Comparison of ENCODE assay signal across 8 cellular contexts in the genomic region with DNA sequence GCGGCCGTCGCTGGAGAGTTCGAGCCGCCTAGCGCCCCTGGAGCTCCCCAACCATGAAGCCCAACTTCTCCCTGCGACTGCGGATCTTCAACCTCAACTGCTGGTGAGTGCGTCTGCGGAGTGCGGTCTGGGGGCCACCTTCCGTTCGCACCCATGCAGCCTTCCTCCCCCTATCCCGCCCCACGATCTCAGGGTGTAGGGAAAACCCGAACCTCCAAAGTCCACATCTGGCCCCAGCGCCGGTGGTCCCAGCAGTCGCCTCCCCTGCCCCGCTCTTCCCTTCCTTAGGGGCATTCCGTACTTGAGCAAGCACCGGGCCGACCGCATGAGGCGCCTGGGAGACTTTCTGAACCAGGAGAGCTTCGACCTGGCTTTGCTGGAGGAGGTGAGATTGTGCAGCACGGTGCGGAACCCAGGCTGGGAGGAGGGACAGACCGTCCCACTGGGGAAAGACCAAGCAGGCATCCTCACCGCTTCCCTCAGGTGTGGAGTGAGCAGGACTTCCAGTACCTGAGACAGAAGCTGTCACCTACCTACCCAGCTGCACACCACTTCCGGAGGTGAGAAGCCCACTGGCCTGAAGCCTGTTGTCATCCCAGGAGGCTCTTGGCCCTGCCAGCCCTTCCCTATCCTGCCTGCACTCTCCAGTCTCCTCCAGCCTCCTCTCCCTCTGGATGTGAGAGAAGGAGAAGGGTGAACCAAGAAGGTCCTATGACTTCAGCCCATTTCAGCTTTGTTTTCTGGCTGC. TPM values are rescaled to one million over a fixed set of nuclear protein-coding genes. Genes with fewer than 3 reads are reported as not detected.
A peak's percentile ranks its signal among the peaks of the same experiment; 100 is the strongest.
DNase-seq lines count a peak whose midpoint lies in the region; ATAC-seq and TF ChIP-seq lines count a peak whose summit lies in the region.

No MANE protein-coding gene starts in this region.

- H3K4me3 ChIP-seq in BJ (ENCODE audit: low read depth, low read length) (peak overlapping the region; percentile 92), NT2/D1 (ENCODE audit: insufficient read length, low read depth) (peak overlapping the region; percentile 72), prostate gland (peak overlapping the region; percentile 46 to 58)

- H3K27ac ChIP-seq in prostate gland: peak overlapping the region; percentile 80 to 81

- H3K36me3 ChIP-seq in BJ (ENCODE audit: control insufficient read depth, insufficient read depth, low read length) (peaks cover 25% of the 10 kb centered on the region), NT2/D1 (ENCODE audit: insufficient read depth, insufficient read length, low read length) (peaks cover 43% of the 10 kb centered on the region), prostate gland (peaks cover 0 to 10% of the 10 kb centered on the region in 2 donors)

- H3K4me1 ChIP-seq in NT2/D1 (ENCODE audit: insufficient read depth, insufficient read length): peaks cover 2% of the 10 kb centered on the region
- no peaks in the 10 kb centered on the region for H3K4me1 ChIP-seq in prostate gland (replicated peaks)

- peak; percentile 15 for TF ChIP-seq POLR2A in GM18951 (IDR thresholded peaks at IDR 0.05; ENCODE audit: extremely low read depth, insufficient read depth, insufficient read length)
- no peak for TF ChIP-seq POLR2A in prostate gland (IDR thresholded peaks at IDR 0.05)

- no peaks in the 10 kb centered on the region for H3K9me3 ChIP-seq in NT2/D1 (ENCODE audit: insufficient read depth, low read length)
- no peaks in the 10 kb centered on the region for H3K9me3 ChIP-seq in prostate gland

- H3K27me3 ChIP-seq in BJ (ENCODE audit: control insufficient read depth, insufficient read depth, low read length) (no peaks in the 10 kb centered on the region), NT2/D1 (ENCODE audit: insufficient read depth, insufficient read length) (peaks cover 9% of the 10 kb centered on the region), prostate gland (replicated peaks; ENCODE audit: insufficient read depth) (no peaks in the 10 kb centered on the region)

- no peak for DNase-seq in BJ (ENCODE audit: low read depth)
- no peak for DNase-seq in NT2/D1 (ENCODE audit: low read depth, low spot score)
- peak; percentile 68 for DNase-seq in Right ventricle myocardium superior
- peak; percentile 41 for DNase-seq in prostate gland (ENCODE audit: low spot score)
- no peak for DNase-seq in posterior vena cava (ENCODE audit: low spot score)

- CTCF ChIA-PET in BJ (lab: Yijun Ruan, JAX): interaction anchor here (0.6 to 1.6 kb wide), 8 partner anchors 12 to 649 kb away, joined by 3 to 9 read pairs (median 4); no protein-coding TSS in a partner anchor

- peaks cover 29% of the 10 kb centered on the region for H3K4me1 Mint-ChIP-seq in activated naive CD4-positive, alpha-beta T cell treated with anti-CD3 and anti-CD28 coated beads, Interleukin-2, amount 50 U/mL, for 24 hours

- peak overlapping the region; percentile 94 for H3K27ac Mint-ChIP-seq in activated naive CD4-positive, alpha-beta T cell treated with anti-CD3 and anti-CD28 coated beads, Interleukin-2, amount 50 U/mL, for 24 hours

- H3K9ac ChIP-seq in NT2/D1 (ENCODE audit: insufficient read length, low read depth): peak overlapping the region; percentile 95

- no peaks in the 10 kb centered on the region for H3K9me3 Mint-ChIP-seq in activated naive CD4-positive, alpha-beta T cell treated with anti-CD3 and anti-CD28 coated beads, Interleukin-2, amount 50 U/mL, for 24 hours

- POLR2A ChIA-PET in BJ (lab: Charles Lee): interaction anchor here (0.5 to 1.0 kb wide), 3 partner anchors 14 to 347 kb away, joined by 3 to 4 read pairs (median 4); partner anchors contain the start of genes MICAL1 and SESN1

- H3K4me3 Mint-ChIP-seq in activated naive CD4-positive, alpha-beta T cell treated with anti-CD3 and anti-CD28 coated beads, Interleukin-2, amount 50 U/mL, for 24 hours: peak overlapping the region; percentile 94

- TF ChIP-seq CTCF in BJ (IDR thresholded peaks at IDR 0.05; ENCODE audit: insufficient read depth, low read depth, low read length) (peak; percentile 49), prostate gland (IDR thresholded peaks at IDR 0.05) (no peak)

- under 1% methylated on average over 22 of the region's 31 CpGs for WGBS in prostate gland

- intact Hi-C loops in Right ventricle myocardium superior (cut with DNase I): no loop called here
- intact Hi-C loops in prostate gland (cut with DNase I): loop anchor here (2.0 kb wide), 2 partner anchors 42 to 58 kb away; partner anchors contain the start of genes CD164 and ZBTB24
- intact Hi-C loops in posterior vena cava (cut with DNase I): no loop called here

- ATAC-seq in HG03196 (IDR thresholded peaks at IDR 0.05; ENCODE audit: unreplicated experiment): peak; percentile 12
- peak; percentile 48 for ATAC-seq in Right ventricle myocardium superior (ENCODE audit: poor library complexity)

- no peaks in the 10 kb centered on the region for H3K27me3 Mint-ChIP-seq in activated naive CD4-positive, alpha-beta T cell treated with anti-CD3 and anti-CD28 coated beads, Interleukin-2, amount 50 U/mL, for 24 hours

- in situ Hi-C loops in GM18951 (cut with MboI; ENCODE audit: low sequenced_read_pairs, unreplicated experiment): no loop called here

- peaks cover 5% of the 10 kb centered on the region for H3K36me3 Mint-ChIP-seq in activated naive CD4-positive, alpha-beta T cell treated with anti-CD3 and anti-CD28 coated beads, Interleukin-2, amount 50 U/mL, for 24 hours

RNA-seq across cellular contexts. Expression of gene SMPD2, which starts 0.7 kb away (rescaled TPM):
- polyA plus RNA-seq in BJ (2011; rRNA removed): 7.7 and 9.8 TPM in 2 replicates
- polyA minus RNA-seq in BJ (2011; rRNA and poly(A)+ RNA removed): 9.4 and 15.5 TPM in 2 replicates
- total RNA-seq in Right ventricle myocardium superior: 4.1 TPM
- 10 to 100 TPM; 10.2 to 24.2 TPM for total RNA-seq in prostate gland
- total RNA-seq in posterior vena cava: 1 to 10 TPM; 4.2 to 6.7 TPM

RNA-seq across cellular contexts. Expression of gene PPIL6, which starts 0.8 kb away (rescaled TPM):
- 0.48 and 1.2 TPM in 2 replicates for polyA plus RNA-seq in BJ (2011; rRNA removed)
- polyA minus RNA-seq in BJ (2011; rRNA and poly(A)+ RNA removed): 0.67 and 1.4 TPM in 2 replicates
- total RNA-seq in Right ventricle myocardium superior: 5.5 TPM
- total RNA-seq in prostate gland: 1 to 10 TPM; 4.2 to 6.0 TPM
- total RNA-seq in posterior vena cava: 1 to 10 TPM; 1.2 to 1.9 TPM

RNA-seq across cellular contexts. Expression of gene MICAL1, which starts 14.3 kb away (rescaled TPM):
- polyA plus RNA-seq in BJ (2011; rRNA removed): 47.3 and 84.6 TPM in 2 replicates
- polyA minus RNA-seq in BJ (2011; rRNA and poly(A)+ RNA removed): 42.1 and 64.6 TPM in 2 replicates
- total RNA-seq in Right ventricle myocardium superior (5.0 TPM), prostate gland (10 to 100 TPM; 13.9 to 55.4 TPM), posterior vena cava (10 to 100 TPM; 53.0 to 53.2 TPM)

RNA-seq across cellular contexts. Expression of gene ZBTB24, which starts 41.8 kb away (rescaled TPM):
- 3.0 and 3.7 TPM in 2 replicates for polyA plus RNA-seq in BJ (2011; rRNA removed)
- polyA minus RNA-seq in BJ (2011; rRNA and poly(A)+ RNA removed): 3.9 and 4.6 TPM in 2 replicates
- total RNA-seq in Right ventricle myocardium superior: 2.4 TPM
- total RNA-seq in prostate gland: 10 to 100 TPM in 1 of 2 donors, 1 to 10 TPM in 1; 8.2 to 12.8 TPM
- total RNA-seq in posterior vena cava: 1 to 10 TPM; 5.5 to 5.8 TPM

RNA-seq across cellular contexts. Expression of gene CD164, which starts 59.0 kb away (rescaled TPM):
- polyA plus RNA-seq in BJ (2011; rRNA removed): 298 and 418 TPM in 2 replicates
- 191 and 286 TPM in 2 replicates for polyA minus RNA-seq in BJ (2011; rRNA and poly(A)+ RNA removed)
- total RNA-seq in Right ventricle myocardium superior (102 TPM), prostate gland (100 to 1,000 TPM; 202 to 230 TPM), posterior vena cava (100 to 1,000 TPM; 163 to 194 TPM)

Comparison
In these comparisons a context has a peak if more than half of its experiments do, and no peak if none do; other contexts are left out.
1. DNase-seq: peak in Right ventricle myocardium superior (single experiment) and prostate gland (single experiment); none in BJ (single experiment), NT2/D1 (single experiment) and posterior vena cava (single experiment).
2. Peak in every context shown above with its lines, with median percentiles within 50 percentile points of each other: H3K4me3 ChIP-seq.